Comparison of ENCODE assay signal across 2 cellular contexts in the genomic region with DNA sequence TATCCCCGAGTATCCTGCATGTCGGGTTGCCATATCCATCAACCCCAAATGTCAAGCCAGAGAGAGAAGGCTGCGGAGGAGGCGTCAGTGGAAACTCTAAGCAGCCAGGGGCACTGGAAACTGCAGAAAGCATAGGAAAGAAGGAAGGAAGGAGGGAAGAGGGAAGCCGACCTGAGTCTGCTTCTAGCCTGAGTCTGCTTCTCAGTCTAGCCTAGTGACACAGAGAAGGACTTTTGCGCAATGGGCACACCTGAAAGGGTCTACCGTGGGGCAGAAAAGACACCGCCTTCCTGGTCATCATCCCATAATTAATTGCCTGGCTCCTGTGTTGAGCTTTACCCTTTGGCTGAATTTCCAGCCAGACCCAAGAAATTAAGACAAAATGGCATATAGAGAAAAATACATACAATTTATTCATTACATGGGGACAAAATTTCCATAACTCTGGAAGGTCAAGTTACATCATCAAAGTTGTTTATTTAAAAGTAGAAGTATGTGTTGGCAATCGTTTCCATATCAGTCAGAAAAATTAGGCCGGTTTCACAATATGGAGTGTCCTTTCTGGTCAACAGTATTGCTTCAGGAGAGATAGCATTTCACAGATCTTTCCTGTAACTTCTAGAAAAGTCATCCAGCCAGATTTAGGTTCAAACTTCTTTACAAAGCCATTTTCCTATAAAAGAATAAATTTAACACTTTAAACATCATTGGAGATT.
TF ChIP-seq lines count a peak whose summit lies in the region.

No MANE protein-coding gene starts in this region.

TF ChIP-seq in GM12891, 5 proteins besides CTCF, POLR2A, EP300 and RAD21:
- no peak for TF ChIP-seq TAF1 (IDR thresholded peaks at IDR 0.05; ENCODE audit: low read depth, low read length)
- peak; percentile 57; the same call in 1 of the 2 replicates for TF ChIP-seq POLR2AphosphoS5 (IDR thresholded peaks at IDR 0.05; ENCODE audit: low read depth, low read length)
TF ChIP-seq in GM12891: peak in this region for 1.

TF ChIP-seq in H1, 55 proteins besides CTCF, POLR2A, EP300 and RAD21:
- TF ChIP-seq TAF7 (optimal IDR thresholded peaks at IDR 0.05; ENCODE audit: borderline replicate concordance, low read depth, low read length) (no peak), SP1 (IDR thresholded peaks at IDR 0.05; ENCODE audit: low read depth, low read length) (no peak), TAF1 (IDR thresholded peaks at IDR 0.05; ENCODE audit: low read depth, low read length) (no peak), TBP (IDR thresholded peaks at IDR 0.05; ENCODE audit: low read depth, low read length) (no peak), KDM5A (IDR thresholded peaks at IDR 0.05; ENCODE audit: low read length) (no peak), KDM1A (IDR thresholded peaks at IDR 0.05; ENCODE audit: borderline replicate concordance, low read length) (no peak), NRF1 (IDR thresholded peaks at IDR 0.05; ENCODE audit: low read depth, low read length) (no peak), RNF2 (IDR thresholded peaks at IDR 0.05; ENCODE audit: borderline replicate concordance, low read depth, low read length, missing control alignments, poor library complexity, severe bottlenecking) (no peak), JUN (IDR thresholded peaks at IDR 0.05; ENCODE audit: low read depth, low read length) (no peak), CREB1 (IDR thresholded peaks at IDR 0.05) (no peak), JUND (IDR thresholded peaks at IDR 0.05; ENCODE audit: low read length) (no peak), TEAD4 (IDR thresholded peaks at IDR 0.05; ENCODE audit: low read depth, low read length) (no peak)
- TF ChIP-seq, protein P1, sequence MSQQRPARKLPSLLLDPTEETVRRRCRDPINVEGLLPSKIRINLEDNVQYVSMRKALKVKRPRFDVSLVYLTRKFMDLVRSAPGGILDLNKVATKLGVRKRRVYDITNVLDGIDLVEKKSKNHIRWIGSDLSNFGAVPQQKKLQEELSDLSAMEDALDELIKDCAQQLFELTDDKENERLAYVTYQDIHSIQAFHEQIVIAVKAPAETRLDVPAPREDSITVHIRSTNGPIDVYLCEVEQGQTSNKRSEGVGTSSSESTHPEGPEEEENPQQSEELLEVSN (IDR thresholded peaks at IDR 0.05) = no peak
